ENCODE assay signal across 24 cellular contexts in the genomic region with DNA sequence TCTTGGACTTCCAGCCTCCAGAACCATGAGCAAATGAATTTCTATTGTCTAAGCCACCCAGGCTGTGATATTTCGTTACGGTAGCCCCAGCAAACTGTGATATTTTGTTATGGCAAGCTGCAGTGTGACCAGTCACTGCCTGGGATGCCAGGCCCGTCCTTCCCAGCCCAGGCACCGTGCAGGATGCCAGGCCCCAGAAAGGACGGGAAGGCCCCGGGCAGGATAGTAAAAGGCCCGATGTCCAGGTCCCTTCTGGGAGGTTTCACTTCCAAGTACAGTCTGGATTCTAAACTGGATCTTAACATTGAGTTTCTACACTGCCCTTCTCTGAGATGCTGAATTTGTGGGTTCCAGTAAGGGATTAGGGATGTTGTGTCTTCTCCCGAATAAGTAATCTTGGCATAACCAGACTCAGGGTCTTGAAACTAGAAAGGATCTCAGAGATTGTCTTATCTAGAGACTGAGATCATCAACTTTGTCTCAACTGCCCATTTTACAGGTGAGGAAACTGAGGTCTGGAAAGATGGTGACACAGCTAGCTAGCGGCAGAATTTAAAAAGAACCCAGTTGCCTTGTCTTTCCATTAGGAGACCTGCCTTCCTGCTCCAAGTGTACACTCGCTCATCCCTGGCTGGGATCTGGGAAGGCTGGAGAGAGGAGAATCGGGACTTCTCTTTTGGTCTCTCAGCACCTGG.
"Had no signal": no experiment of that assay in that cellular context is flagged by ENCODE, and none has a peak within 500 bp of the region (broad histone marks: within the 10 kb centered on the region; RNA-seq: fewer than 3 reads in every experiment).

No MANE protein-coding gene starts in this region.

- H3K79me2 ChIP-seq: parathyroid adenoma had no signal

- H3K27ac Mint-ChIP-seq: immature natural killer cell; natural killer cell; progenitor cell of endocrine pancreas; stimulated activated naive CD8-positive, alpha-beta T cell treated with anti-CD3 and anti-CD28 coated beads, Interleukin-15, Interleukin-2, amounts not matched to agents 100 ng/mL and 50 ng/mL, for 24 hours had no signal

- H3K27me3 ChIP-seq: esophagus squamous epithelium, heart right ventricle, neutrophil, right atrium auricular region, sigmoid colon, thyroid gland had no signal

- H3K9me3 Mint-ChIP-seq: effector memory CD8-positive, alpha-beta T cell; immature natural killer cell; natural killer cell; neural crest cell; stimulated activated naive CD8-positive, alpha-beta T cell treated with anti-CD3 and anti-CD28 coated beads, Interleukin-15, Interleukin-2, amounts not matched to agents 100 ng/mL and 50 ng/mL, for 24 hours; type B pancreatic cell had no signal

- H3K36me3 ChIP-seq: thyroid gland had no signal

- H3K27me3 Mint-ChIP-seq: effector memory CD8-positive, alpha-beta T cell; progenitor cell of endocrine pancreas; stimulated activated naive B cell treated with anti-CD40 and anti-IgM and Interleukin-4, amounts not matched to agents 10 μg/mL and 1 μg/mL and 100 μg/mL, for 72 hours; stimulated activated naive CD8-positive, alpha-beta T cell treated with anti-CD3 and anti-CD28 coated beads, Interleukin-15, Interleukin-2, amounts not matched to agents 100 ng/mL and 50 ng/mL, for 24 hours; type B pancreatic cell had no signal

- H3K9ac ChIP-seq: parathyroid adenoma had no signal

- H3K27ac ChIP-seq: esophagus squamous epithelium, lower lobe of right lung, neutrophil, parathyroid adenoma, right atrium auricular region had no signal

- ATAC-seq: effector memory CD8-positive, alpha-beta T cell; left ventricle myocardium superior; lower lobe of right lung; natural killer cell; stimulated activated naive B cell treated with anti-CD40 and anti-IgM and Interleukin-4, amounts not matched to agents 10 μg/mL and 1 μg/mL and 100 μg/mL, for 72 hours had no signal

- H3K4me3 ChIP-seq: esophagus squamous epithelium, heart right ventricle, lower lobe of right lung, right atrium auricular region, sigmoid colon, thyroid gland had no signal

- H3K4me3 Mint-ChIP-seq: effector memory CD8-positive, alpha-beta T cell; immature natural killer cell; natural killer cell; neural crest cell; stimulated activated naive B cell treated with anti-CD40 and anti-IgM and Interleukin-4, amounts not matched to agents 10 μg/mL and 1 μg/mL and 100 μg/mL, for 72 hours; stimulated activated naive CD8-positive, alpha-beta T cell treated with anti-CD3 and anti-CD28 coated beads, Interleukin-15, Interleukin-2, amounts not matched to agents 100 ng/mL and 50 ng/mL, for 24 hours; type B pancreatic cell had no signal

- DNase-seq: cortex of kidney; effector memory CD8-positive, alpha-beta T cell; erythroblast; esophagus squamous epithelium; foreskin melanocyte; glutamatergic neuron; heart right ventricle; hippocampal formation; immature natural killer cell; left ventricle myocardium superior; lower lobe of right lung; natural killer cell; sigmoid colon; stimulated activated CD4-positive, alpha-beta T cell treated with anti-CD3 and anti-CD28 coated beads, Interleukin-4, amount 100 ng/mL, for 4 hours; stimulated activated naive B cell treated with anti-CD40 and anti-IgM and Interleukin-4, amounts not matched to agents 10 μg/mL and 1 μg/mL and 100 μg/mL, for 72 hours; thyroid gland had no signal

- H3K9me3 ChIP-seq: esophagus squamous epithelium, heart right ventricle, lower lobe of right lung, neutrophil, right atrium auricular region, sigmoid colon, thyroid gland had no signal

- FAIRE-seq: endometrium had no signal

- H3K4me1 ChIP-seq: lower lobe of right lung, parathyroid adenoma, right atrium auricular region had no signal

- H2AFZ ChIP-seq: parathyroid adenoma had no signal
